38 cellular contexts compared by ENCODE assay signal in the genomic region with DNA sequence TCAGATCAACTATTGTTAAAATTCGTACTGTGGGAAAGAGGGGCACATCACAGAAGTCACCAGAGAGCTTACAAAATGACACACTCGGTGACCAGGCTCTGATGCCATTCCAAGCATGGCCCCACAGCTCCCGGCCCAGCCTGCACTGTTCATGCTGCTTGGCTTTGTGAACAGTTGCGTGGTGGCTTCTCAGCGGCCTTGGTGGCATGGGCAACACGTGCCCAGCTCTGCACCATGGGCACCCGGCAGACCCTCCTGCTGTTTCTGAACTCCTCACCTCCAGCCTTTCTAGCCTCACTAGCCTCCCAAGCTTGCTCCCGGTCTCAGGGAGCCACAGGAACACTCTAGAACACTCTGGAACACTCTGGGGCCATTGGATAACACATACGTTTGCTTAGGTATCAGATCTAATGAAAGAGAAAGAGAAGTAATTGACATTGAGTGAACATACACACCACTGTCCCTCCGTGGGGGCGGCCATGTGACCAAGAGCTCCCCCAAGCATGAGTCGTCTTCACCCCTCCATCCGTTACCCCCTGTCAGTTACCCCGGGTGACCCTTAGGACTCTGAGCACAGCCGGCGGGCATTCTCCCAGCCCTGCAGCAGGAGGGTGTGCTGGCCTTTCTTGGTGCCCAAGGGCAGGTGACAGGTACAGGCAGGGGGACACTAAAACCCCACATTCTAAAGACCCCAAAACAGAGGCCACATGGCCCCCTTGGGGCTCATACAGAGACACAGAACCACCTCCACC. TPM values are rescaled to one million over a fixed set of nuclear protein-coding genes. Genes with fewer than 3 reads are reported as not detected.
"Had no signal": no experiment of that assay in that cellular context is flagged by ENCODE, and none has a peak within 500 bp of the region (broad histone marks: within the 10 kb centered on the region; RNA-seq: fewer than 3 reads in every experiment).

No MANE protein-coding gene starts in this region.

- H3K4me1 ChIP-seq: adrenal gland, body of pancreas, breast epithelium had no signal

- DNase-seq: activated CD4-positive, alpha-beta memory T cell treated with anti-CD3 and anti-CD28 coated beads for 36 hours; activated CD4-positive, alpha-beta T cell treated with anti-CD3 and anti-CD28 coated beads for 4 hours; activated CD4-positive, alpha-beta T cell treated with anti-CD3 and anti-CD28 coated beads, Interleukin-2, amount 10 ng/mL, durations not matched to agents 24 days and 14 days; activated CD4-positive, alpha-beta T cell treated with anti-CD3 and anti-CD28 coated beads, Interleukin-2, amount 50 U/mL, for 1 hour; activated CD4-positive, alpha-beta T cell treated with anti-CD3 and anti-CD28 coated beads, Interleukin-2, amount 50 U/mL, for 4 hours; activated CD4-positive, CD25-positive, alpha-beta regulatory T cell; activated CD8-positive, alpha-beta memory T cell treated with anti-CD3 and anti-CD28 coated beads, Interleukin-2, amount 50 U/mL, for 4 hours; activated CD8-positive, alpha-beta T cell treated with anti-CD3 and anti-CD28 coated beads for 36 hours; activated effector memory CD4-positive, alpha-beta T cell treated with anti-CD3 and anti-CD28 coated beads, Interleukin-2, amount 50 U/mL, for 16 hours; activated gamma-delta T cell treated with Interleukin-2 at 50 U/mL for 16 hours; activated naive CD4-positive, alpha-beta T cell; activated naive CD4-positive, alpha-beta T cell treated with anti-CD3 and anti-CD28 coated beads for 36 hours; activated naive CD4-positive, alpha-beta T cell treated with anti-CD3 and anti-CD28 coated beads, Interleukin-2, amount 50 U/mL, for 16 hours; activated naive CD8-positive, alpha-beta T cell treated with anti-CD3 and anti-CD28 coated beads for 36 hours; activated T-cell treated with anti-CD3 and anti-CD28 coated beads for 4 hours; activated T-cell treated with anti-CD3 and anti-CD28 coated beads, Interleukin-2, amount 50 U/mL, for 1 hour; activated T-cell treated with anti-CD3 and anti-CD28 coated beads, Interleukin-2, amount 50 U/mL, for 4 hours; activated T-cell treated with anti-CD3 and anti-CD28 coated beads, Interleukin-2, amount 50 U/mL, for 72 hours; adrenal gland; amniotic stem cell; body of pancreas; brain microvascular endothelial cell; central memory CD4-positive, alpha-beta T cell; T-helper 1 cell; T-helper 2 cell; T-helper 9 cell had no signal

- H3K36me3 ChIP-seq: adrenal gland, brain microvascular endothelial cell, breast epithelium had no signal

- ATAC-seq: activated CD4-positive, CD25-positive, alpha-beta regulatory T cell treated with anti-CD3 and anti-CD28 coated beads, Interleukin-2, amount 50 U/mL, for 24 hours; activated CD8-positive, alpha-beta T cell treated with anti-CD3 and anti-CD28 coated beads for 36 hours; activated naive CD4-positive, alpha-beta T cell treated with anti-CD3 and anti-CD28 coated beads, Interleukin-2, amount 50 U/mL, for 72 hours; activated T-cell treated with anti-CD3 and anti-CD28 coated beads, Interleukin-2, amount 50 U/mL, for 4 hours; activated T-cell treated with anti-CD3 and anti-CD28 coated beads, Interleukin-2, amount 50 U/mL, for 72 hours; activated T-helper 17 cell treated with anti-CD3 and anti-CD28 coated beads, Interleukin-2, amount 50 U/mL, for 72 hours; body of pancreas; WTC11 had no signal

- H3K27ac ChIP-seq: adrenal gland, body of pancreas, brain microvascular endothelial cell, breast epithelium, VCaP had no signal

- H3K4me3 ChIP-seq: adrenal gland, body of pancreas, breast epithelium had no signal

- H3K9me3 ChIP-seq: adrenal gland, body of pancreas had no signal

- H3K27me3 ChIP-seq: body of pancreas, brain microvascular endothelial cell, breast epithelium had no signal

- FAIRE-seq: astrocyte, TTC549 had no signal

RNA-seq across cellular contexts. Expression of a gene that starts 27.9 kb away (rescaled TPM):
- total RNA-seq: activated CD4-positive, alpha-beta T cell treated with anti-CD3 and anti-CD28 coated beads, Interleukin-2, amount 10 ng/mL, durations not matched to agents 24 days and 14 days; activated CD8-positive, alpha-beta memory T cell treated with anti-CD3 and anti-CD28 coated beads for 36 hours; activated CD8-positive, alpha-beta T cell treated with anti-CD3 and anti-CD28 coated beads for 36 hours; activated naive CD4-positive, alpha-beta T cell treated with anti-CD3 and anti-CD28 coated beads for 36 hours; activated naive CD4-positive, alpha-beta T cell treated with anti-CD3 and anti-CD28 coated beads, Interleukin-2, amount 50 U/mL, for 72 hours; activated naive CD8-positive, alpha-beta T cell treated with anti-CD3 and anti-CD28 coated beads for 36 hours; activated T-cell treated with anti-CD3 and anti-CD28 coated beads, Interleukin-2, amount 50 U/mL, for 4 hours; activated T-helper 1 cell treated with anti-CD3 and anti-CD28 coated beads, Interleukin-12 subunit alpha, Interleukin-12 subunit beta, Interleukin-2, Interleukin-4 antibody, amounts not matched to agents 30 ng/mL and 10 ng/mL and 1 ng/mL, durations not matched to agents 14 hours and 24 hours and 36 hours; cardiac septum had no signal
- polyA plus RNA-seq: aorta had no signal
